ENCODE assay signal across 9 cellular contexts in genomic region chr4:151770154-151770553, GRCh38.
"Had no signal": no experiment of that assay in that cellular context is flagged by ENCODE, and none has a peak within 500 bp of the region (broad histone marks: within the 10 kb centered on the region; RNA-seq: fewer than 3 reads in every experiment).

No MANE protein-coding gene starts in this region.

- H2AFZ ChIP-seq: GM23338 had no signal

- H3K4me3 ChIP-seq: GM23338 had no signal

- H3K27ac Mint-ChIP-seq: GM23338, H9, IgD-negative memory B cell had no signal

- H3K36me3 Mint-ChIP-seq: IgD-negative memory B cell had no signal

- ATAC-seq: GM23338, HepG2 had no signal

- H3K4me3 Mint-ChIP-seq: GM23338, H9, IgD-negative memory B cell had no signal

- H3K4me2 ChIP-seq: GM23338 had no signal

- H3K27ac ChIP-seq: HL-60 had no signal

- H3K4me1 Mint-ChIP-seq: IgD-negative memory B cell had no signal

- FAIRE-seq: H1, H54, HepG2 had no signal

- DNase-seq: H9, HCEC 1CT, KG1 had no signal
